ENCODE assay signal across 8 cellular contexts in genomic region chr5:177552839-177553455, GRCh38. TPM values are rescaled to one million over a fixed set of nuclear protein-coding genes. Genes with fewer than 3 reads are reported as not detected.
DNase-seq lines count a peak whose midpoint lies in the region; ATAC-seq and TF ChIP-seq lines count a peak whose summit lies in the region.

No MANE protein-coding gene starts in this region.

- H3K4me1 ChIP-seq in A673 (ENCODE audit: insufficient read depth, low read length, poor library complexity, severe bottlenecking): no peaks in the 10 kb centered on the region

- H3K27ac Mint-ChIP-seq in central memory CD8-positive, alpha-beta T cell (ENCODE audit: low read depth): peak overlapping the region; percentile 4
- peak overlapping the region; percentile 35 for H3K27ac Mint-ChIP-seq in mesothelial cell of epicardium

- H3K27ac ChIP-seq in A673 (ENCODE audit: low read depth, low read length, poor library complexity, severe bottlenecking): peak overlapping the region; percentile 80
- H3K27ac ChIP-seq in HL-60 (replicated peaks): no peak overlapping the region

- H3K27me3 Mint-ChIP-seq in central memory CD8-positive, alpha-beta T cell: no peaks in the 10 kb centered on the region
- H3K27me3 Mint-ChIP-seq in mesothelial cell of epicardium (ENCODE audit: low read depth): no peaks in the 10 kb centered on the region

- H3K9me3 ChIP-seq in A673 (ENCODE audit: low read depth, low read length, poor library complexity, severe bottlenecking): no peaks in the 10 kb centered on the region

- H3K4me1 Mint-ChIP-seq in central memory CD8-positive, alpha-beta T cell: peaks cover 39% of the 10 kb centered on the region
- H3K4me1 Mint-ChIP-seq in mesothelial cell of epicardium: peaks cover 27% of the 10 kb centered on the region

- peaks cover 12% of the 10 kb centered on the region for H3K36me3 ChIP-seq in A673 (ENCODE audit: insufficient read depth, low read length, poor library complexity, severe bottlenecking)

- peak overlapping the region; percentile 82 for H3K4me3 Mint-ChIP-seq in central memory CD8-positive, alpha-beta T cell
- H3K4me3 Mint-ChIP-seq in mesothelial cell of epicardium: peak overlapping the region; percentile 78

- DNase-seq in A673 (ENCODE audit: low spot score): peak; percentile 13
- DNase-seq in HL-60 (ENCODE audit: low read depth in 1 of 2, low spot score in 1 of 2): peak in 1 of 2 experiments; percentile 14
- no peak for DNase-seq in central memory CD8-positive, alpha-beta T cell (ENCODE audit: low spot score in 2 of 2)
- DNase-seq in mesothelial cell of epicardium (ENCODE audit: low spot score in 2 of 2, unreplicated experiment in 2 of 2): no peak
- DNase-seq in kidney tubule cell (ENCODE audit: low spot score): no peak
- DNase-seq in DMS 273 treated with DMSO at 0.1 percent for 48 hours (lab: John Stamatoyannopoulos, UW): no peak
- no peak for DNase-seq in stimulated activated CD4-positive, alpha-beta T cell treated with anti-CD3 and anti-CD28 coated beads, Interleukin-1b, Interleukin-23, amount 100 ng/mL, for 48 hours

- H3K4me3 ChIP-seq in A673 (ENCODE audit: low read depth, low read length, poor library complexity, severe bottlenecking): peak overlapping the region; percentile 85
- H3K4me3 ChIP-seq in HL-60 (replicated peaks; ENCODE audit: insufficient read depth, low read length): peak overlapping the region; percentile 94

- no TSS peak for BruUV-seq in A673 (replicated peaks; lab: Mats Ljungman, UMichigan)

- no peaks in the 10 kb centered on the region for H3K27me3 ChIP-seq in A673 (replicated peaks; ENCODE audit: insufficient read depth, low read depth, low read length, poor library complexity)
- H3K27me3 ChIP-seq in HL-60 (ENCODE audit: insufficient read depth, poor library complexity, severe bottlenecking): no peaks in the 10 kb centered on the region

- CTCF ChIA-PET in A673 (lab: Charles Lee): no interaction called here

- peaks cover 3% of the 10 kb centered on the region for H3K36me3 Mint-ChIP-seq in central memory CD8-positive, alpha-beta T cell (ENCODE audit: insufficient read depth)
- H3K36me3 Mint-ChIP-seq in mesothelial cell of epicardium: no peaks in the 10 kb centered on the region

- H3K9me3 Mint-ChIP-seq in central memory CD8-positive, alpha-beta T cell: no peaks in the 10 kb centered on the region
- no peaks in the 10 kb centered on the region for H3K9me3 Mint-ChIP-seq in mesothelial cell of epicardium

- no peak for TF ChIP-seq CTCF in A673 (conservative IDR thresholded peaks at IDR 0.05; ENCODE audit: low read depth, low read length)
- no peak for TF ChIP-seq CTCF in HL-60 (IDR thresholded peaks at IDR 0.05; ENCODE audit: insufficient read depth, low read length)
- TF ChIP-seq CTCF in mesothelial cell of epicardium (IDR thresholded peaks at IDR 0.05; ENCODE audit: unreplicated experiment): no peak

- POLR2A ChIA-PET in A673 (lab: Charles Lee; ENCODE audit: low non-redundant PET): no interaction called here

- no peak for ATAC-seq in central memory CD8-positive, alpha-beta T cell (replicated peaks; ENCODE audit: extremely low read depth, poor library complexity, severe bottlenecking)
- no peak for ATAC-seq in HG02588 (IDR thresholded peaks at IDR 0.05; ENCODE audit: unreplicated experiment)

- intact Hi-C loops in A673 (cut with micrococcal nuclease; ENCODE audit: unreplicated experiment): no loop called here

RNA-seq across cellular contexts. Expression of gene FAM193B, which starts 1.4 kb away (rescaled TPM):
- total RNA-seq in A673 (2021): 43.8 and 53.5 TPM in 2 replicates
- total RNA-seq in mesothelial cell of epicardium: 126 to 128 TPM (median 128 TPM) in 3 replicates

RNA-seq across cellular contexts. Expression of gene DDX41, which starts 36.2 kb away (rescaled TPM):
- 82.3 and 87.7 TPM in 2 replicates for total RNA-seq in A673 (2021)
- total RNA-seq in mesothelial cell of epicardium: 91.2 to 101 TPM (median 95.4 TPM) in 3 replicates

RNA-seq across cellular contexts. Expression of gene TMED9, which starts 39.1 kb away (rescaled TPM):
- total RNA-seq in A673 (2021) (88.6 and 90.1 TPM in 2 replicates), mesothelial cell of epicardium (146 to 157 TPM (median 151 TPM) in 3 replicates)

RNA-seq across cellular contexts. Expression of gene DOK3, which starts 43.3 kb away (rescaled TPM):
- 13.1 and 15.0 TPM in 2 replicates for total RNA-seq in A673 (2021)
- 4.7 to 7.8 TPM (median 5.8 TPM) in 3 replicates for total RNA-seq in mesothelial cell of epicardium

RNA-seq across cellular contexts. Expression of gene B4GALT7, which starts 47.0 kb away (rescaled TPM):
- 15.0 and 17.3 TPM in 2 replicates for total RNA-seq in A673 (2021)
- total RNA-seq in mesothelial cell of epicardium: 37.4 to 42.0 TPM (median 39.8 TPM) in 3 replicates
